Comparison of ENCODE assay signal across 2 cellular contexts in genomic region chr20:3111507-3111906, GRCh38.
TF ChIP-seq lines count a peak whose summit lies in the region.

No MANE protein-coding gene starts in this region.

TF ChIP-seq in HepG2, 621 proteins besides CTCF, POLR2A, EP300 and RAD21:
- TF ChIP-seq MXD1 (CRISPR knock-in tag; IDR thresholded peaks at IDR 0.05) (0 out of 2 replicates have a peak, but pooled peaks have one; percentile 6), ZNF572 (CRISPR knock-in tag; IDR thresholded peaks at IDR 0.05) (peak; percentile 62; the same call in 1 of the 2 replicates), ARNT2 (CRISPR knock-in tag; IDR thresholded peaks at IDR 0.05; ENCODE audit: low read depth) (no peak), HIC2 (CRISPR knock-in tag; IDR thresholded peaks at IDR 0.05; ENCODE audit: low read depth) (no peak)

TF ChIP-seq in H1, 55 proteins besides CTCF, POLR2A, EP300 and RAD21:
- no peak for TF ChIP-seq JUN (IDR thresholded peaks at IDR 0.05; ENCODE audit: low read depth, low read length)
- no peak for TF ChIP-seq YY1 (IDR thresholded peaks at IDR 0.05; ENCODE audit: low read depth, low read length)
- TF ChIP-seq JUND (IDR thresholded peaks at IDR 0.05; ENCODE audit: low read length): no peak
- TF ChIP-seq ZNF274 (IDR thresholded peaks at IDR 0.05; ENCODE audit: borderline replicate concordance, extremely low read depth, low read length): no peak
- TF ChIP-seq EGR1 (IDR thresholded peaks at IDR 0.05; ENCODE audit: borderline replicate concordance, low read depth, low read length): no peak
- TF ChIP-seq SIN3A (conservative IDR thresholded peaks at IDR 0.05 in 1 of 2, IDR thresholded peaks at IDR 0.05 in 1 of 2; ENCODE audit: low read depth in 1 of 2, low read length in 2 of 2): no peak
- TF ChIP-seq E2F6 (IDR thresholded peaks at IDR 0.05): no peak
- TF ChIP-seq CTBP2 (IDR thresholded peaks at IDR 0.05; ENCODE audit: borderline replicate concordance, insufficient read depth, insufficient read length, low read length): no peak
- no peak for TF ChIP-seq SUZ12 (IDR thresholded peaks at IDR 0.05; ENCODE audit: low read length)
- no peak for TF ChIP-seq GABPA (IDR thresholded peaks at IDR 0.05; ENCODE audit: borderline replicate concordance, insufficient read depth, low read length)
- no peak for TF ChIP-seq GTF2F1 (IDR thresholded peaks at IDR 0.05; ENCODE audit: borderline replicate concordance, low read depth, low read length)
- TF ChIP-seq RXRA (IDR thresholded peaks at IDR 0.05; ENCODE audit: insufficient read depth, low read depth, low read length): no peak
- TF ChIP-seq KDM4A (IDR thresholded peaks at IDR 0.05; ENCODE audit: low read depth, low read length, severe bottlenecking): no peak
- TF ChIP-seq HDAC2 (IDR thresholded peaks at IDR 0.05; ENCODE audit: borderline replicate concordance in 1 of 2, low read depth in 2 of 2, low read length in 2 of 2): no peak
- no peak for TF ChIP-seq CBX5 (IDR thresholded peaks at IDR 0.05; ENCODE audit: low read depth, low read length)
TF ChIP-seq in H1: peak in this region for 0.
